In genomic region chr5:68344447-68345111, GRCh38 we compare ENCODE assay signal across 1 cellular context.
TF ChIP-seq lines count a peak whose summit lies in the region.

No MANE protein-coding gene starts in this region.

TF ChIP-seq in HEK293, 187 proteins besides CTCF, POLR2A, EP300 and RAD21 (continued from another document):
- no peak for TF ChIP-seq ZNF26 (tag by site-specific recombination; IDR thresholded peaks at IDR 0.05)
- TF ChIP-seq ZNF571 (tag by site-specific recombination; IDR thresholded peaks at IDR 0.05): no peak
- no peak for TF ChIP-seq ZNF658 (tag by site-specific recombination; IDR thresholded peaks at IDR 0.05)
- no peak for TF ChIP-seq ZNF404 (tag by site-specific recombination; IDR thresholded peaks at IDR 0.05)
- peak; percentile 85 for TF ChIP-seq ZFHX2 (tag by site-specific recombination; conservative IDR thresholded peaks at IDR 0.05)
- no peak for TF ChIP-seq RBAK (tag by site-specific recombination; IDR thresholded peaks at IDR 0.05)
- no peak for TF ChIP-seq ZNF394 (tag by site-specific recombination; IDR thresholded peaks at IDR 0.05; ENCODE audit: borderline replicate concordance)
- no peak for TF ChIP-seq ZBTB44 (tag by site-specific recombination; IDR thresholded peaks at IDR 0.05)
- 0 out of 2 replicates have a peak, but pooled peaks have one; percentile 6 for TF ChIP-seq BCL6B (tag by site-specific recombination; IDR thresholded peaks at IDR 0.05)
- TF ChIP-seq SP7 (tag by site-specific recombination; IDR thresholded peaks at IDR 0.05): peak; percentile 55
- TF ChIP-seq ZNF521 (tag by site-specific recombination; IDR thresholded peaks at IDR 0.05): no peak
- peak; percentile 69 for TF ChIP-seq EGR2 (tag by site-specific recombination; IDR thresholded peaks at IDR 0.05; ENCODE audit: low read depth)
- no peak for TF ChIP-seq ZNF645 (tag by site-specific recombination; IDR thresholded peaks at IDR 0.05)
- TF ChIP-seq ZNF133 (tag by site-specific recombination; IDR thresholded peaks at IDR 0.05): no peak
- no peak for TF ChIP-seq ZNF510 (tag by site-specific recombination; IDR thresholded peaks at IDR 0.05; ENCODE audit: insufficient replicate concordance)
